In genomic region chr2:81901017-81901416, GRCh38 we compare ENCODE assay signal across 14 cellular contexts.
A peak's percentile ranks its signal among the peaks of the same experiment; 100 is the strongest.
DNase-seq lines count a peak whose midpoint lies in the region; ATAC-seq, FAIRE-seq and TF ChIP-seq lines count a peak whose summit lies in the region.
"Had no signal": no experiment of that assay in that cellular context is flagged by ENCODE, and none has a peak within 500 bp of the region (broad histone marks: within the 10 kb centered on the region; RNA-seq: fewer than 3 reads in every experiment).

No MANE protein-coding gene starts in this region.

- no peak overlapping the region for H3K4me3 ChIP-seq in pancreas
- H3K4me3 ChIP-seq: lower lobe of right lung, uterus had no signal

- H3K36me3 ChIP-seq in pancreas: no peaks in the 10 kb centered on the region
- H3K36me3 ChIP-seq: lower lobe of right lung, uterus had no signal

- H3K4me3 Mint-ChIP-seq in chondrocyte (ENCODE audit: unreplicated experiment): no peak overlapping the region
- no peak overlapping the region for H3K4me3 Mint-ChIP-seq in activated naive CD8-positive, alpha-beta T cell treated with anti-CD3 and anti-CD28 coated beads, Interleukin-2, amount 50 U/mL, for 24 hours
- H3K4me3 Mint-ChIP-seq: IgD-negative memory B cell had no signal

- no peaks in the 10 kb centered on the region for H3K9me3 ChIP-seq in pancreas
- H3K9me3 ChIP-seq: lower lobe of right lung, uterus had no signal

- no peaks in the 10 kb centered on the region for H3K27me3 Mint-ChIP-seq in chondrocyte (ENCODE audit: low read depth)
- no peaks in the 10 kb centered on the region for H3K27me3 Mint-ChIP-seq in activated naive CD8-positive, alpha-beta T cell treated with anti-CD3 and anti-CD28 coated beads, Interleukin-2, amount 50 U/mL, for 24 hours
- H3K27me3 Mint-ChIP-seq: IgD-negative memory B cell had no signal

- no peak overlapping the region for H3K27ac Mint-ChIP-seq in chondrocyte (ENCODE audit: unreplicated experiment)
- H3K27ac Mint-ChIP-seq in activated naive CD8-positive, alpha-beta T cell treated with anti-CD3 and anti-CD28 coated beads, Interleukin-2, amount 50 U/mL, for 24 hours: no peak overlapping the region
- H3K27ac Mint-ChIP-seq: IgD-negative memory B cell had no signal

- H3K27ac ChIP-seq in pancreas: no peak overlapping the region
- H3K27ac ChIP-seq: lower lobe of right lung, uterus had no signal

- TF ChIP-seq CTCF in chondrocyte (IDR thresholded peaks at IDR 0.05) (peak; percentile 23), pancreas (IDR thresholded peaks at IDR 0.05) (no peak)

- no peaks in the 10 kb centered on the region for H3K4me1 ChIP-seq in pancreas
- H3K4me1 ChIP-seq: lower lobe of right lung, uterus had no signal

- no peaks in the 10 kb centered on the region for H3K4me1 Mint-ChIP-seq in chondrocyte (ENCODE audit: low read depth)
- H3K4me1 Mint-ChIP-seq in activated naive CD8-positive, alpha-beta T cell treated with anti-CD3 and anti-CD28 coated beads, Interleukin-2, amount 50 U/mL, for 24 hours: no peaks in the 10 kb centered on the region
- H3K4me1 Mint-ChIP-seq: IgD-negative memory B cell had no signal

- 34 to 42% methylated on average over 3 of the region's 3 CpGs for WGBS in pancreas, 2 donors

- intact Hi-C loops in pancreas (cut with DNase I): no loop called here

- no peaks in the 10 kb centered on the region for H3K27me3 ChIP-seq in pancreas
- H3K27me3 ChIP-seq: uterus had no signal

- peak; percentile 32 for DNase-seq in NCI-H748 (lab: John Stamatoyannopoulos, UW; ENCODE audit: unreplicated experiment)
- no peak for DNase-seq in NCI-H748 treated with DMSO at 0.1 percent for 48 hours (lab: John Stamatoyannopoulos, UW)
- peak; percentile 6 for DNase-seq in NAMALWA (ENCODE audit: low spot score)
- no peak for DNase-seq in chondrocyte (ENCODE audit: low spot score)
- DNase-seq in pancreas: no peak
- no peak for DNase-seq in activated naive CD8-positive, alpha-beta T cell treated with anti-CD3 and anti-CD28 coated beads, Interleukin-2, amount 50 U/mL, for 24 hours
- no peak for DNase-seq in DMS114 treated with DMSO at 0.1 percent for 48 hours (lab: John Stamatoyannopoulos, UW; ENCODE audit: unreplicated experiment)
- DNase-seq in cerebellar cortex (ENCODE audit: low spot score): no peak
- DNase-seq: activated CD8-positive, alpha-beta memory T cell treated with anti-CD3 and anti-CD28 coated beads, Interleukin-2, amount 50 U/mL, for 48 hours; effector CD8-positive, alpha-beta T cell; lower lobe of right lung; NCI-H2171 treated with DMSO at 0.1 percent for 48 hours; uterus had no signal

- FAIRE-seq in pancreas (lab: Jason Lieb, UNC): peak; percentile 45

- H3K36me3 Mint-ChIP-seq in chondrocyte (ENCODE audit: low read depth): no peaks in the 10 kb centered on the region
- no peaks in the 10 kb centered on the region for H3K36me3 Mint-ChIP-seq in activated naive CD8-positive, alpha-beta T cell treated with anti-CD3 and anti-CD28 coated beads, Interleukin-2, amount 50 U/mL, for 24 hours (ENCODE audit: low read depth)
- H3K36me3 Mint-ChIP-seq: IgD-negative memory B cell had no signal

- peaks cover 2% of the 10 kb centered on the region for H3K9me3 Mint-ChIP-seq in chondrocyte (ENCODE audit: low read depth)
- H3K9me3 Mint-ChIP-seq in activated naive CD8-positive, alpha-beta T cell treated with anti-CD3 and anti-CD28 coated beads, Interleukin-2, amount 50 U/mL, for 24 hours: peaks cover 20% of the 10 kb centered on the region

- no peak for ATAC-seq in pancreas
- no peak for ATAC-seq in activated naive CD8-positive, alpha-beta T cell treated with anti-CD3 and anti-CD28 coated beads, Interleukin-2, amount 50 U/mL, for 24 hours
- ATAC-seq: lower lobe of right lung had no signal

Comparison
In these comparisons a context has a peak if more than half of its experiments do, and no peak if none do; other contexts are left out.
1. DNase-seq: peak in NCI-H748 (single experiment) and NAMALWA (single experiment); none in NCI-H748 treated with DMSO at 0.1 percent for 48 hours (single experiment), chondrocyte (single experiment), pancreas (0 of 6), activated naive CD8-positive, alpha-beta T cell treated with anti-CD3 and anti-CD28 coated beads, Interleukin-2, amount 50 U/mL, for 24 hours (single experiment), DMS114 treated with DMSO at 0.1 percent for 48 hours (single experiment) and cerebellar cortex (single experiment).